In the genomic region with DNA sequence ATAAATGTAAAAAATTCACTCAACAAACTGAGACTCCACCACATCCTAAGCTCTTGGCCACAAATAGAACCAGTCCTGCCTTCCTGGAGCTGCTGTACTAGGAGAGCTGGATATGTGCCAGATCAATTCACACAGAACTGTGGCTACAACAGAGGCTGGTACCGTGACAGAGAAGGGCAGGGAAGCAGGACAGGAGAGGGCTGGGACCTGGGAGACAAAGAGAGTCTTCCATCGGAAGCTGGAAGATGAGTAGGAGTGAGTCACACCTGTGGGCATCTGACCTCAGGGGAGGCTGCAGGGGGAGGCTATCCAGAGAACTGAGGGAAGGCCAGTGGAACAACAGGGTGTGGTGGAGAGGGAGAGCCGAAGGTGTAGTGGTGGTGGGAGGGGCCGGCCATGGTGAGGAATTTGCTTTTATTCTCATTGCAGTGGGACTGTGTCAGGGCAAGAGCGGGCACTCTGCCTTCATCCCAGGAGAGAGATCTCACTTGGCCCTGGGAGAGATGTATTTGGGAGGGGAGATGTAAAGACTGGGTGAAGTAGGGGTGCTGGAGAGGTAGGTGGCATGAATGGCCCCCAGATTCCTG, we compare ENCODE assay signal across 6 cellular contexts. TPM values are rescaled to one million over a fixed set of nuclear protein-coding genes. Genes with fewer than 3 reads are reported as not detected.
DNase-seq lines count a peak whose midpoint lies in the region; ATAC-seq, FAIRE-seq and TF ChIP-seq lines count a peak whose summit lies in the region.

No MANE protein-coding gene starts in this region.

- H3K27ac ChIP-seq in Panc1 (ENCODE audit: low read length) = peak overlapping the region; percentile 90

- H3K27me3 ChIP-seq in Panc1 (ENCODE audit: control insufficient read depth, insufficient read depth, low read length) = no peaks in the 10 kb centered on the region

- peaks cover 53% of the 10 kb centered on the region for H3K4me1 ChIP-seq in Panc1 (ENCODE audit: control insufficient read depth, insufficient read depth, low read length)

- intact Hi-C loops in Panc1 (cut with micrococcal nuclease; ENCODE audit: unreplicated experiment) = loop anchor here (10.0 kb wide), 1 partner anchor 295 kb away; a partner anchor contains a TSS

- POLR2A ChIA-PET in Panc1 (lab: Charles Lee) = interaction anchor here (1.2 to 1.3 kb wide), 2 partner anchors 10 to 53 kb away, joined by 3 to 6 read pairs; a partner anchor contains a TSS

- H3K36me3 ChIP-seq in Panc1 (ENCODE audit: control insufficient read depth, insufficient read depth, low read length) = no peaks in the 10 kb centered on the region

- no TSS peak for BruUV-seq in Panc1 (replicated peaks; lab: Mats Ljungman, UMichigan)

- CTCF ChIA-PET in Panc1 (lab: Charles Lee) = interaction anchor here (0.6 to 3.1 kb wide), 3 partner anchors 11 to 98 kb away, joined by 3 to 15 read pairs (median 4); a partner anchor contains a TSS

- TF ChIP-seq CTCF in Panc1 (IDR thresholded peaks at IDR 0.05) = no peak

- in situ Hi-C loops in Panc1 (cut with HindIII; ENCODE audit: low pct_unique_long_range_greater_than_20kb, low sequenced_read_pairs) (no loop called here), KBM-7 (cut with MboI; ENCODE audit: low pct_unique_long_range_greater_than_20kb, low sequenced_read_pairs) (no loop called here)

- peak; percentile 36 for DNase-seq in COR-L47 (lab: John Stamatoyannopoulos, UW)
- DNase-seq in Panc1 (ENCODE audit: low read depth, low spot score) = no peak
- DNase-seq in glomerular visceral epithelial cell (ENCODE audit: extremely low spot score) = peak; percentile 93
- DNase-seq in urothelium cell line (ENCODE audit: low spot score) = peak; percentile 87
- no peak for DNase-seq in COLO829 (ENCODE audit: low spot score)
- no peak for DNase-seq in KBM-7

- H3K9me3 ChIP-seq in Panc1 (ENCODE audit: control insufficient read depth, insufficient read depth, low read depth, low read length) = no peaks in the 10 kb centered on the region

- peak; percentile 30 for FAIRE-seq in urothelium cell line (lab: Jason Lieb, UNC)

- peak; percentile 31 for ATAC-seq in Panc1

- peak overlapping the region in 1 of 2 experiments; percentile 5; a peak in 1 of 4 replicates for H3K4me3 ChIP-seq in Panc1 (ENCODE audit: low read depth in 2 of 2, low read length in 2 of 2)

RNA-seq across cellular contexts. Expression of a gene that starts 1.9 kb away (rescaled TPM):
- total RNA-seq in Panc1 (2021; ENCODE audit: unreplicated experiment) = 133 TPM
- 275 TPM for polyA plus RNA-seq in Panc1 (2012; ENCODE audit: insufficient read length)

RNA-seq across cellular contexts. Expression of a gene that starts 10.2 kb away (rescaled TPM):
- 61.2 TPM for total RNA-seq in Panc1 (2021; ENCODE audit: unreplicated experiment)
- 138 TPM for polyA plus RNA-seq in Panc1 (2012; ENCODE audit: insufficient read length)

RNA-seq across cellular contexts. Expression of a gene that starts 12.3 kb away (rescaled TPM):
- 102 TPM for total RNA-seq in Panc1 (2021; ENCODE audit: unreplicated experiment)
- polyA plus RNA-seq in Panc1 (2012; ENCODE audit: insufficient read length) = 151 TPM

RNA-seq across cellular contexts. Expression of a gene that starts 15.8 kb away (rescaled TPM):
- 108 TPM for total RNA-seq in Panc1 (2021; ENCODE audit: unreplicated experiment)
- 109 TPM for polyA plus RNA-seq in Panc1 (2012; ENCODE audit: insufficient read length)

RNA-seq across cellular contexts. Expression of a gene that starts 35.2 kb away (rescaled TPM):
- 117 TPM for total RNA-seq in Panc1 (2021; ENCODE audit: unreplicated experiment)
- polyA plus RNA-seq in Panc1 (2012; ENCODE audit: insufficient read length) = 172 TPM

Comparison
In these comparisons a context has a peak if more than half of its experiments do, and no peak if none do; other contexts are left out.
1. DNase-seq: peak in COR-L47 (single experiment), glomerular visceral epithelial cell (single experiment) and urothelium cell line (single experiment); none in Panc1 (single experiment), COLO829 (single experiment) and KBM-7 (single experiment).